Comparison of ENCODE assay signal across 17 cellular contexts in genomic region chr13:44156294-44156658, GRCh38.
DNase-seq lines count a peak whose midpoint lies in the region; FAIRE-seq and TF ChIP-seq lines count a peak whose summit lies in the region.
"Had no signal": no experiment of that assay in that cellular context is flagged by ENCODE, and none has a peak within 500 bp of the region (broad histone marks: within the 10 kb centered on the region; RNA-seq: fewer than 3 reads in every experiment).

No MANE protein-coding gene starts in this region.

- TF ChIP-seq EP300 in H1 (IDR thresholded peaks at IDR 0.05; ENCODE audit: borderline replicate concordance in 1 of 2, low read depth in 2 of 2, low read length in 2 of 2): no peak

- no peak overlapping the region for H3K56ac ChIP-seq in H1 (replicated peaks; ENCODE audit: insufficient read length, low read depth, low read length)

- no peak overlapping the region for H3K23ac ChIP-seq in H1 (ENCODE audit: insufficient read length)
- H3K23ac ChIP-seq in neuronal stem cell (ENCODE audit: low read depth, low read length, poor library complexity): no peak overlapping the region

- H3K4me1 ChIP-seq in H1 (replicated peaks in 1 of 4; ENCODE audit: control insufficient read depth in 3 of 4, insufficient read depth in 4 of 4, low read length in 3 of 4): peaks cover 0 to 7% (median 0%) of the 10 kb centered on the region in 4 experiments; a peak in 3 of 7 replicates
- peaks cover 0 to 3% of the 10 kb centered on the region in 2 donors for H3K4me1 ChIP-seq in neuronal stem cell (ENCODE audit: control insufficient read depth in 2 of 2, insufficient read depth in 1 of 2, low read depth in 1 of 2, low read length in 2 of 2)

- WGBS in H1 (ENCODE audit: extremely low coverage in 1 of 2, insufficient coverage in 1 of 2, insufficient read length in 1 of 2, insufficient replicate concordance in 2 of 2, low coverage in 1 of 2, low lambda C conversion rate in 2 of 2, missing lambda C conversion rate in 1 of 2), 2 experiments: 91% methylated on average over 4 of the region's 4 CpGs; no CpG with 5 or more reads in 1 of the 2 experiments
- WGBS in neuronal stem cell (ENCODE audit: extremely low coverage in 2 of 2, insufficient read length in 2 of 2, insufficient replicate concordance in 1 of 2), 2 donors: no CpG with 5 or more reads among the region's 4 CpGs

- H2AFZ ChIP-seq in H1 (ENCODE audit: low read length) (no peak overlapping the region), neuronal stem cell (ENCODE audit: low read length) (peak overlapping the region; percentile 80)

- no peaks in the 10 kb centered on the region for H3K27me3 Mint-ChIP-seq in type B pancreatic cell
- H3K27me3 Mint-ChIP-seq: activated naive CD4-positive, alpha-beta T cell treated with anti-CD3 and anti-CD28 coated beads, Interleukin-2, amount 50 U/mL, for 24 hours; CD4-positive, CD25-positive, alpha-beta regulatory T cell had no signal

- no peak overlapping the region for H3K4me3 ChIP-seq in H1 (ENCODE audit: extremely low read depth in 1 of 4, insufficient read depth in 2 of 4, low read depth in 3 of 4, low read length in 4 of 4)
- H3K4me3 ChIP-seq in neuronal stem cell (ENCODE audit: low read length in 2 of 2): no peak overlapping the region

- H4K20me1 ChIP-seq in H1 (replicated peaks in 1 of 2; ENCODE audit: control insufficient read depth in 1 of 2, insufficient read depth in 2 of 2, low read length in 2 of 2): no peaks in the 10 kb centered on the region

- no peak for TF ChIP-seq CTCF in H1 (IDR thresholded peaks at IDR 0.05; ENCODE audit: control extremely low read depth in 1 of 3, insufficient read depth in 1 of 3, low read depth in 1 of 3, low read length in 3 of 3)
- no peak for TF ChIP-seq CTCF in type B pancreatic cell (conservative IDR thresholded peaks at IDR 0.05)

- TF ChIP-seq RAD21 in H1 (IDR thresholded peaks at IDR 0.05 in 1 of 2, conservative IDR thresholded peaks at IDR 0.05 in 1 of 2; ENCODE audit: low read depth in 2 of 2, low read length in 2 of 2): no peak

- no peaks in the 10 kb centered on the region; the same call in 1 of the 2 replicates for H3K23me2 ChIP-seq in H1 (ENCODE audit: low read depth, low read length)

- H3K27ac ChIP-seq in H1 (ENCODE audit: low read depth, low read length) (no peak overlapping the region), neuronal stem cell (replicated peaks; ENCODE audit: low read length) (no peak overlapping the region)

- H2BK5ac ChIP-seq in H1 (ENCODE audit: low read depth, low read length): no peak overlapping the region
- no peak overlapping the region for H2BK5ac ChIP-seq in neuronal stem cell (ENCODE audit: low read length)

- peak; percentile 6 for DNase-seq in NCI-H2171 (lab: John Stamatoyannopoulos, UW)
- no peak for DNase-seq in NCI-H2171 treated with DMSO at 0.1 percent for 48 hours (lab: John Stamatoyannopoulos, UW)
- DNase-seq in H1 (ENCODE audit: low read depth in 1 of 2, low spot score in 2 of 2): no peak
- no peak for DNase-seq in neuronal stem cell (ENCODE audit: low spot score)
- DNase-seq in type B pancreatic cell (ENCODE audit: extremely low spot score, unreplicated experiment): no peak
- DNase-seq in amniotic stem cell (lab: John Stamatoyannopoulos, UW): no peak
- no peak for DNase-seq in NOMO-1 treated with DMSO at 0.1 percent for 48 hours (lab: John Stamatoyannopoulos, UW; ENCODE audit: unreplicated experiment)
- no peak for DNase-seq in NK-92 treated with Interleukin-12 subunit alpha and Interleukin-12 subunit beta, amount 100 ng/mL, for 24 hours (lab: John Stamatoyannopoulos, UW)
- DNase-seq: activated CD4-positive, alpha-beta T cell treated with anti-CD3 and anti-CD28 coated beads for 36 hours; activated CD8-positive, alpha-beta memory T cell treated with anti-CD3 and anti-CD28 coated beads, Interleukin-2, amount 50 U/mL, for 48 hours; CD4-positive, CD25-positive, alpha-beta regulatory T cell; HCEC 1CT; T-helper 2 cell had no signal

- H2BK15ac ChIP-seq in H1 (ENCODE audit: low read length) (0 out of 2 replicates have a peak overlapping the region, but pooled peaks have one; percentile 26), neuronal stem cell (ENCODE audit: low read length) (no peak overlapping the region)

- H3K9me3 ChIP-seq in H1 (ENCODE audit: insufficient read depth in 2 of 2, low read depth in 1 of 2, low read length in 1 of 2) (no peaks in the 10 kb centered on the region), neuronal stem cell (replicated peaks in 1 of 2; ENCODE audit: control insufficient read depth in 2 of 2, insufficient read depth in 1 of 2, low read depth in 1 of 2, low read length in 2 of 2) (no peaks in the 10 kb centered on the region)

- no peak overlapping the region for H2AK5ac ChIP-seq in H1 (ENCODE audit: low read depth, low read length)
- H2AK5ac ChIP-seq in neuronal stem cell (ENCODE audit: low read depth, low read length): no peak overlapping the region

- H3K27me3 ChIP-seq in H1 (replicated peaks in 1 of 4; ENCODE audit: control insufficient read depth in 3 of 4, extremely low read depth in 1 of 4, insufficient read depth in 3 of 4, low read length in 3 of 4) (no peaks in the 10 kb centered on the region), neuronal stem cell (ENCODE audit: control insufficient read depth in 3 of 3, insufficient read depth in 3 of 3, low read depth in 1 of 3, low read length in 3 of 3) (peaks cover 0 to 2% (median 0%) of the 10 kb centered on the region in 3 experiments)

- TF ChIP-seq POLR2A in H1 (IDR thresholded peaks at IDR 0.05; ENCODE audit: control extremely low read depth in 1 of 2, low read depth in 2 of 2, low read length in 2 of 2): no peak

- FAIRE-seq in H1 (lab: Jason Lieb, UNC): no peak
- FAIRE-seq: A204.1 had no signal

- POLR2A ChIA-PET in H1 (lab: Charles Lee; ENCODE audit: partially characterized antibody): no interaction called here

- H3K14ac ChIP-seq in H1 (ENCODE audit: insufficient read length) (no peak overlapping the region), neuronal stem cell (ENCODE audit: low read length) (no peak overlapping the region)

- H4K91ac ChIP-seq in H1 (replicated peaks; ENCODE audit: insufficient read length, low read length) (no peak overlapping the region), neuronal stem cell (ENCODE audit: low read depth, low read length, poor library complexity) (no peak overlapping the region)

- H2BK12ac ChIP-seq in H1 (ENCODE audit: low read depth, low read length) (no peak overlapping the region), neuronal stem cell (ENCODE audit: low read length) (no peak overlapping the region)

- H2BK120ac ChIP-seq in H1 (replicated peaks; ENCODE audit: low read depth, low read length): no peak overlapping the region
- H2BK120ac ChIP-seq in neuronal stem cell (ENCODE audit: low read depth, low read length): no peak overlapping the region

- peak overlapping the region; percentile 45 for H3K4me3 Mint-ChIP-seq in type B pancreatic cell
- H3K4me3 Mint-ChIP-seq: activated CD4-positive, alpha-beta T cell treated with anti-CD3 and anti-CD28 coated beads for 36 hours; activated naive CD4-positive, alpha-beta T cell treated with anti-CD3 and anti-CD28 coated beads, Interleukin-2, amount 50 U/mL, for 24 hours; CD4-positive, CD25-positive, alpha-beta regulatory T cell; IgD-negative memory B cell; stimulated activated effector memory CD8-positive, alpha-beta T cell treated with anti-CD3 and anti-CD28 coated beads, Interleukin-12 subunit alpha, Interleukin-12 subunit beta, amount 100 ng/mL, for 72 hours had no signal

- CTCF ChIA-PET in H1 (lab: Charles Lee; ENCODE audit: partially characterized antibody): interaction anchor here (1.2 to 4.5 kb wide), 4 partner anchors 10 to 583 kb away, joined by 3 to 31 read pairs (median 4); no protein-coding TSS in a partner anchor

- no peaks in the 10 kb centered on the region for H3K9me3 Mint-ChIP-seq in type B pancreatic cell
- H3K9me3 Mint-ChIP-seq: activated naive CD4-positive, alpha-beta T cell treated with anti-CD3 and anti-CD28 coated beads, Interleukin-2, amount 50 U/mL, for 24 hours; IgD-negative memory B cell; stimulated activated effector memory CD8-positive, alpha-beta T cell treated with anti-CD3 and anti-CD28 coated beads, Interleukin-12 subunit alpha, Interleukin-12 subunit beta, amount 100 ng/mL, for 72 hours had no signal

- H4K8ac ChIP-seq in H1 (ENCODE audit: extremely low read depth, insufficient read depth, low read length): no peak overlapping the region
- no peak overlapping the region for H4K8ac ChIP-seq in neuronal stem cell (ENCODE audit: low read depth, low read length)

- H3K79me2 ChIP-seq in H1 (ENCODE audit: control insufficient read depth in 1 of 2, insufficient read depth in 2 of 2, low read length in 2 of 2): no peaks in the 10 kb centered on the region

- no peaks in the 10 kb centered on the region for H3K36me3 Mint-ChIP-seq in type B pancreatic cell
- H3K36me3 Mint-ChIP-seq: activated naive CD4-positive, alpha-beta T cell treated with anti-CD3 and anti-CD28 coated beads, Interleukin-2, amount 50 U/mL, for 24 hours; CD4-positive, CD25-positive, alpha-beta regulatory T cell; stimulated activated effector memory CD8-positive, alpha-beta T cell treated with anti-CD3 and anti-CD28 coated beads, Interleukin-12 subunit alpha, Interleukin-12 subunit beta, amount 100 ng/mL, for 72 hours had no signal

- H3K79me1 ChIP-seq in H1 (ENCODE audit: low read depth, low read length): no peaks in the 10 kb centered on the region; the same call in 1 of the 2 replicates
- no peaks in the 10 kb centered on the region for H3K79me1 ChIP-seq in neuronal stem cell (ENCODE audit: low read depth, low read length)

- H3K36me3 ChIP-seq in H1 (ENCODE audit: control insufficient read depth in 2 of 4, insufficient read depth in 4 of 4, low read length in 3 of 4) (no peaks in the 10 kb centered on the region), neuronal stem cell (replicated peaks in 1 of 2; ENCODE audit: control insufficient read depth in 2 of 2, insufficient read depth in 2 of 2, low read length in 2 of 2) (no peaks in the 10 kb centered on the region)

- H3K4me1 Mint-ChIP-seq in type B pancreatic cell (ENCODE audit: unreplicated experiment): peaks cover 15% of the 10 kb centered on the region
- H3K4me1 Mint-ChIP-seq: activated CD4-positive, alpha-beta T cell treated with anti-CD3 and anti-CD28 coated beads for 36 hours; activated naive CD4-positive, alpha-beta T cell treated with anti-CD3 and anti-CD28 coated beads, Interleukin-2, amount 50 U/mL, for 24 hours; CD4-positive, CD25-positive, alpha-beta regulatory T cell; stimulated activated effector memory CD8-positive, alpha-beta T cell treated with anti-CD3 and anti-CD28 coated beads, Interleukin-12 subunit alpha, Interleukin-12 subunit beta, amount 100 ng/mL, for 72 hours had no signal

- H3K18ac ChIP-seq in H1 (ENCODE audit: extremely low read depth, low read length): no peak overlapping the region
- H3K18ac ChIP-seq in neuronal stem cell (ENCODE audit: low read length): no peak overlapping the region

- H2BK20ac ChIP-seq in H1 (ENCODE audit: low read length): no peak overlapping the region

- no peak overlapping the region for H3K4me2 ChIP-seq in H1 (ENCODE audit: insufficient read depth in 1 of 2, low read depth in 2 of 2, low read length in 2 of 2)
- H3K4me2 ChIP-seq in neuronal stem cell (ENCODE audit: insufficient read depth, low read length, poor library complexity, severe bottlenecking): no peak overlapping the region

- H3K4ac ChIP-seq in H1 (replicated peaks; ENCODE audit: insufficient read length, low read depth, low read length) (no peak overlapping the region), neuronal stem cell (ENCODE audit: low read length) (no peak overlapping the region)

- no peak overlapping the region for H4K5ac ChIP-seq in H1 (ENCODE audit: insufficient read length, low read depth, low read length)

- H3K9ac ChIP-seq in H1 (replicated peaks in 1 of 4; ENCODE audit: extremely low read depth in 1 of 4, low read depth in 3 of 4, low read length in 3 of 4) (no peak overlapping the region), neuronal stem cell (ENCODE audit: low read depth, low read length, poor library complexity) (no peak overlapping the region)

- H3K27ac Mint-ChIP-seq in type B pancreatic cell: peak overlapping the region; percentile 17
- H3K27ac Mint-ChIP-seq: activated CD4-positive, alpha-beta T cell treated with anti-CD3 and anti-CD28 coated beads for 36 hours; activated naive CD4-positive, alpha-beta T cell treated with anti-CD3 and anti-CD28 coated beads, Interleukin-2, amount 50 U/mL, for 24 hours; CD4-positive, CD25-positive, alpha-beta regulatory T cell; IgD-negative memory B cell; stimulated activated effector memory CD8-positive, alpha-beta T cell treated with anti-CD3 and anti-CD28 coated beads, Interleukin-12 subunit alpha, Interleukin-12 subunit beta, amount 100 ng/mL, for 72 hours had no signal
